Comparison of ENCODE assay signal across 16 cellular contexts in genomic region chr13:78593652-78594494, GRCh38. TPM values are rescaled to one million over a fixed set of nuclear protein-coding genes. Genes with fewer than 3 reads are reported as not detected.
DNase-seq lines count a peak whose midpoint lies in the region; ATAC-seq and TF ChIP-seq lines count a peak whose summit lies in the region.
"Had no signal": no experiment of that assay in that cellular context is flagged by ENCODE, and none has a peak within 500 bp of the region (broad histone marks: within the 10 kb centered on the region; RNA-seq: fewer than 3 reads in every experiment).

No MANE protein-coding gene starts in this region.

- TF ChIP-seq CTCF in brain (conservative IDR thresholded peaks at IDR 0.05), result no peak

- peak overlapping the region in 1 of 2 donors; percentile 40 for H3K4me3 Mint-ChIP-seq in activated T-cell treated with anti-CD3 and anti-CD28 coated beads, Interleukin-2, amount 50 U/mL, for 72 hours
- no peak overlapping the region for H3K4me3 Mint-ChIP-seq in activated T-cell treated with anti-CD3 and anti-CD28 coated beads, Interleukin-2, amount 50 U/mL, for 24 hours
- H3K4me3 Mint-ChIP-seq in brain, result peak overlapping the region in 3 of 5 experiments; percentile 61 to 81 (median 65)
- H3K4me3 Mint-ChIP-seq: B cell had no signal

- peak overlapping the region; percentile 65 for H3K27ac Mint-ChIP-seq in activated T-cell treated with anti-CD3 and anti-CD28 coated beads, Interleukin-2, amount 50 U/mL, for 72 hours
- H3K27ac Mint-ChIP-seq in activated T-cell treated with anti-CD3 and anti-CD28 coated beads, Interleukin-2, amount 50 U/mL, for 24 hours, result no peak overlapping the region
- H3K27ac Mint-ChIP-seq in brain, result no peak overlapping the region
- H3K27ac Mint-ChIP-seq: B cell had no signal

- H3K27me3 Mint-ChIP-seq in activated T-cell treated with anti-CD3 and anti-CD28 coated beads, Interleukin-2, amount 50 U/mL, for 72 hours (ENCODE audit: low read depth), result peaks cover 82% of the 10 kb centered on the region
- peaks cover 92% of the 10 kb centered on the region for H3K27me3 Mint-ChIP-seq in activated T-cell treated with anti-CD3 and anti-CD28 coated beads, Interleukin-2, amount 50 U/mL, for 24 hours
- peaks cover 100% of the 10 kb centered on the region for H3K27me3 Mint-ChIP-seq in brain

- no peaks in the 10 kb centered on the region for H3K9me3 Mint-ChIP-seq in activated T-cell treated with anti-CD3 and anti-CD28 coated beads, Interleukin-2, amount 50 U/mL, for 72 hours
- H3K9me3 Mint-ChIP-seq in activated T-cell treated with anti-CD3 and anti-CD28 coated beads, Interleukin-2, amount 50 U/mL, for 24 hours, result peaks cover 7% of the 10 kb centered on the region
- H3K9me3 Mint-ChIP-seq in brain, result peaks cover 0 to 4% (median under 1%) of the 10 kb centered on the region in 5 experiments

- H3K4me1 Mint-ChIP-seq in activated T-cell treated with anti-CD3 and anti-CD28 coated beads, Interleukin-2, amount 50 U/mL, for 72 hours (ENCODE audit: low read depth), result peaks cover 12% of the 10 kb centered on the region
- peaks cover 11% of the 10 kb centered on the region for H3K4me1 Mint-ChIP-seq in activated T-cell treated with anti-CD3 and anti-CD28 coated beads, Interleukin-2, amount 50 U/mL, for 24 hours (ENCODE audit: low read depth)
- peaks cover 34% of the 10 kb centered on the region for H3K4me1 Mint-ChIP-seq in brain
- H3K4me1 Mint-ChIP-seq: B cell had no signal

- H3K36me3 Mint-ChIP-seq in activated T-cell treated with anti-CD3 and anti-CD28 coated beads, Interleukin-2, amount 50 U/mL, for 72 hours (ENCODE audit: insufficient read depth in 2 of 2), result peaks cover 3 to 5% of the 10 kb centered on the region in 2 donors
- no peaks in the 10 kb centered on the region for H3K36me3 Mint-ChIP-seq in activated T-cell treated with anti-CD3 and anti-CD28 coated beads, Interleukin-2, amount 50 U/mL, for 24 hours (ENCODE audit: low read depth)
- H3K36me3 Mint-ChIP-seq in brain, result no peaks in the 10 kb centered on the region

- DNase-seq in activated T-cell treated with anti-CD3 and anti-CD28 coated beads, Interleukin-2, amount 50 U/mL, for 72 hours, result no peak
- no peak for DNase-seq in activated T-cell treated with anti-CD3 and anti-CD28 coated beads, Interleukin-2, amount 50 U/mL, for 24 hours
- DNase-seq in NCI-H128 (lab: John Stamatoyannopoulos, UW; ENCODE audit: unreplicated experiment), result peak; percentile 43
- peak; percentile 73 for DNase-seq in retina
- no peak for DNase-seq in NCI-H187 treated with DMSO at 0.1 percent for 48 hours (lab: John Stamatoyannopoulos, UW)
- no peak for DNase-seq in NCI-H774 (lab: John Stamatoyannopoulos, UW)
- DNase-seq: foreskin fibroblast, MM.1S, sigmoid colon, stomach had no signal

- no peak for ATAC-seq in activated T-cell treated with anti-CD3 and anti-CD28 coated beads, Interleukin-2, amount 50 U/mL, for 72 hours (replicated peaks in 1 of 2)
- ATAC-seq in HG02973 (IDR thresholded peaks at IDR 0.05; ENCODE audit: unreplicated experiment), result no peak
- ATAC-seq: naive thymus-derived CD8-positive, alpha-beta T cell had no signal

RNA-seq across cellular contexts. Expression of gene POU4F1, which starts 9.5 kb away (rescaled TPM):
- total RNA-seq in activated T-cell treated with anti-CD3 and anti-CD28 coated beads, Interleukin-2, amount 50 U/mL, for 72 hours, result under 1 TPM; 0.44 to 0.79 TPM
- polyA plus RNA-seq in brain (ENCODE audit: insufficient read depth, low read depth, low replicate concordance), result 2.9 TPM
- total RNA-seq: ascending aorta; naive thymus-derived CD8-positive, alpha-beta T cell; sigmoid colon; SJSA1; stomach had no signal
- polyA plus RNA-seq: naive thymus-derived CD8-positive, alpha-beta T cell had no signal

Comparison
In these comparisons a context has a peak if more than half of its experiments do, and no peak if none do; other contexts are left out.
1. DNase-seq: peak in NCI-H128 (single experiment) and retina (single experiment); none in activated T-cell treated with anti-CD3 and anti-CD28 coated beads, Interleukin-2, amount 50 U/mL, for 72 hours (0 of 2), activated T-cell treated with anti-CD3 and anti-CD28 coated beads, Interleukin-2, amount 50 U/mL, for 24 hours (single experiment), NCI-H187 treated with DMSO at 0.1 percent for 48 hours (single experiment) and NCI-H774 (single experiment).